In genomic region chr12:3092770-3093169, GRCh38 we compare ENCODE assay signal across 21 cellular contexts. TPM values are rescaled to one million over a fixed set of nuclear protein-coding genes. Genes with fewer than 3 reads are reported as not detected.
DNase-seq lines count a peak whose midpoint lies in the region; ATAC-seq and TF ChIP-seq lines count a peak whose summit lies in the region.
"Had no signal": no experiment of that assay in that cellular context is flagged by ENCODE, and none has a peak within 500 bp of the region (broad histone marks: within the 10 kb centered on the region; RNA-seq: fewer than 3 reads in every experiment).

No MANE protein-coding gene starts in this region.

- H2BK120ac ChIP-seq in H9 (ENCODE audit: low read depth, low read length, poor library complexity, severe bottlenecking): no peak overlapping the region

- H3K4me3 ChIP-seq in heart left ventricle (no peak overlapping the region), testis (no peak overlapping the region), stomach (no peak overlapping the region)
- H3K4me3 ChIP-seq: GM23338 had no signal

- DNase-seq in heart left ventricle (peak in 1 of 5 donors; percentile 47), cardiac septum (ENCODE audit: low spot score) (no peak), H9 (peak; percentile 29), mesothelial cell of epicardium (ENCODE audit: low spot score in 2 of 2, unreplicated experiment in 2 of 2) (no peak), testis (peak; percentile 39), stomach (no peak), NCI-H510A treated with DMSO at 0.1 percent for 48 hours (lab: John Stamatoyannopoulos, UW) (no peak)
- DNase-seq: 8988T; C1 segment of cervical spinal cord; CD8-positive, alpha-beta T cell; DND-41; NCI-H1694; NCI-H2081 treated with DMSO at 0.1 percent for 48 hours; NCI-H446; NCI-H526 treated with DMSO at 0.1 percent for 48 hours; OCI-M1; SHP77 had no signal

- H3K36me3 Mint-ChIP-seq in H9 (ENCODE audit: insufficient read depth in 1 of 3, low read depth in 3 of 3) (peaks cover 6 to 17% (median 7%) of the 10 kb centered on the region in 3 experiments), mesothelial cell of epicardium (peaks cover 10% of the 10 kb centered on the region)
- H3K36me3 Mint-ChIP-seq: CD8-positive, alpha-beta T cell had no signal

- TF ChIP-seq POLR2A in heart left ventricle (IDR thresholded peaks at IDR 0.05) (no peak), testis (IDR thresholded peaks at IDR 0.05) (no peak), stomach (IDR thresholded peaks at IDR 0.05) (no peak)

- H4K20me1 ChIP-seq in H9 (ENCODE audit: control insufficient read depth, insufficient read depth, insufficient read length): no peaks in the 10 kb centered on the region

- no peak overlapping the region for H2BK5ac ChIP-seq in H9 (ENCODE audit: insufficient read length, low read length)

- WGBS in heart left ventricle, 4 donors: 67 to 85% (median 69%) methylated on average over 9 to 10 of the region's 10 CpGs
- WGBS in H9 (ENCODE audit: extremely low coverage, insufficient read length, low lambda C conversion rate): no CpG with 5 or more reads among the region's 10 CpGs
- 61 to 73% methylated on average over 9 to 10 of the region's 10 CpGs for WGBS in testis, 2 donors
- 75 to 91% (median 88%) methylated on average over 8 to 10 of the region's 10 CpGs for WGBS in stomach, 5 donors

- no peak overlapping the region for H2AK5ac ChIP-seq in H9 (ENCODE audit: insufficient read length, low read length)

- H4K91ac ChIP-seq in H9 (ENCODE audit: insufficient read length, low read depth, low read length): no peak overlapping the region

- H3K4me2 ChIP-seq in H9 (ENCODE audit: insufficient read depth, insufficient read length, low read length): no peak overlapping the region
- H3K4me2 ChIP-seq: GM23338 had no signal

- no peaks in the 10 kb centered on the region for H3K9me3 ChIP-seq in heart left ventricle
- H3K9me3 ChIP-seq in H9 (ENCODE audit: control insufficient read depth, low read depth, low read length): no peaks in the 10 kb centered on the region
- H3K9me3 ChIP-seq in testis: no peaks in the 10 kb centered on the region
- no peaks in the 10 kb centered on the region for H3K9me3 ChIP-seq in stomach

- H3K79me2 ChIP-seq in H9 (ENCODE audit: insufficient read depth, low read length): no peaks in the 10 kb centered on the region; the same call in 1 of the 2 replicates

- no peak overlapping the region for H2BK12ac ChIP-seq in H9 (ENCODE audit: insufficient read length, low read depth, low read length)

- no peaks in the 10 kb centered on the region for H3K79me1 ChIP-seq in H9 (ENCODE audit: insufficient read depth, low read depth, low read length, poor library complexity, severe bottlenecking)

- intact Hi-C loops in heart left ventricle (cut with DNase I) (no loop called here), cardiac septum (cut with DNase I) (no loop called here), testis (cut with DNase I; ENCODE audit: low total_unique reads) (no loop called here), stomach (cut with DNase I; ENCODE audit: low total_unique reads) (no loop called here)

- H3K4me1 Mint-ChIP-seq in H9 (peaks cover 31 to 43% of the 10 kb centered on the region in 2 experiments), mesothelial cell of epicardium (peaks cover 25% of the 10 kb centered on the region)

- no peaks in the 10 kb centered on the region for H3K23me2 ChIP-seq in H9 (ENCODE audit: insufficient read length, low read depth, low read length, poor library complexity, severe bottlenecking)

- no peak overlapping the region for H3K9ac ChIP-seq in H9 (ENCODE audit: extremely low read depth, insufficient read length, low read length)

- H3K4me1 ChIP-seq in heart left ventricle: peaks cover 4 to 69% (median 45%) of the 10 kb centered on the region in 12 donors
- H3K4me1 ChIP-seq in H9 (ENCODE audit: insufficient read depth, low read length): no peaks in the 10 kb centered on the region
- H3K4me1 ChIP-seq in testis: peaks cover 23% of the 10 kb centered on the region
- peaks cover 9 to 34% (median 16%) of the 10 kb centered on the region in 4 donors for H3K4me1 ChIP-seq in stomach

- no peak overlapping the region for H2AFZ ChIP-seq in H9 (ENCODE audit: low read length)
- H2AFZ ChIP-seq: GM23338 had no signal

- H3K27me3 Mint-ChIP-seq in H9 (ENCODE audit: low read depth) (no peaks in the 10 kb centered on the region; the same call in 1 of the 2 replicates), mesothelial cell of epicardium (ENCODE audit: low read depth) (no peaks in the 10 kb centered on the region)
- H3K27me3 Mint-ChIP-seq: IgD-negative memory B cell had no signal

- H3K27ac ChIP-seq in heart left ventricle (peak overlapping the region in 11 of 12 donors; percentile 1 to 64 (median 31)), H9 (ENCODE audit: insufficient read length, low read depth, low read length) (no peak overlapping the region), testis (peak overlapping the region in 1 of 2 donors; percentile 21), stomach (no peak overlapping the region)

- H3T11ph ChIP-seq in H9 (ENCODE audit: low read length): no peak overlapping the region

- H3K27ac Mint-ChIP-seq in H9 (no peak overlapping the region), mesothelial cell of epicardium (peak overlapping the region; percentile 21)
- H3K27ac Mint-ChIP-seq: CD8-positive, alpha-beta T cell; GM23338; IgD-negative memory B cell had no signal

- no peak overlapping the region for H2BK20ac ChIP-seq in H9 (ENCODE audit: low read depth, low read length, poor library complexity, severe bottlenecking)

- H3K36me3 ChIP-seq in heart left ventricle: peaks cover 0 to 4% (median 0%) of the 10 kb centered on the region in 9 donors
- H3K36me3 ChIP-seq in testis (ENCODE audit: low read depth, missing control alignments): no peaks in the 10 kb centered on the region
- peaks cover 0 to 11% (median 0%) of the 10 kb centered on the region in 4 donors for H3K36me3 ChIP-seq in stomach

- H2BK15ac ChIP-seq in H9 (ENCODE audit: low read depth, low read length): no peak overlapping the region

- H3K23ac ChIP-seq in H9 (ENCODE audit: insufficient read length, low read depth, low read length): no peak overlapping the region

- TF ChIP-seq CTCF in heart left ventricle (IDR thresholded peaks at IDR 0.05) (no peak), H9 (conservative IDR thresholded peaks at IDR 0.05) (no peak), mesothelial cell of epicardium (IDR thresholded peaks at IDR 0.05; ENCODE audit: unreplicated experiment) (no peak), testis (IDR thresholded peaks at IDR 0.05) (no peak), stomach (IDR thresholded peaks at IDR 0.05) (no peak)

- H3K4me3 Mint-ChIP-seq in H9 (no peak overlapping the region), mesothelial cell of epicardium (no peak overlapping the region)
- H3K4me3 Mint-ChIP-seq: CD8-positive, alpha-beta T cell; GM23338; IgD-negative memory B cell had no signal

- no peak overlapping the region for H3K56ac ChIP-seq in H9 (ENCODE audit: insufficient read length, low read depth, low read length)

- ATAC-seq in heart left ventricle (peak; percentile 10 to 32 (median 25)), GM21381 (IDR thresholded peaks at IDR 0.05; ENCODE audit: unreplicated experiment) (no peak)
- ATAC-seq: CD8-positive, alpha-beta T cell; GM23338; HCT116 had no signal

- H3K27me3 ChIP-seq in heart left ventricle: no peaks in the 10 kb centered on the region
- no peaks in the 10 kb centered on the region for H3K27me3 ChIP-seq in H9 (ENCODE audit: insufficient read depth, low read length)
- H3K27me3 ChIP-seq in testis: no peaks in the 10 kb centered on the region
- no peaks in the 10 kb centered on the region for H3K27me3 ChIP-seq in stomach

- no peak overlapping the region for H3K4ac ChIP-seq in H9 (ENCODE audit: low read depth, low read length)

- no peak overlapping the region for H3K18ac ChIP-seq in H9 (ENCODE audit: insufficient read length, low read depth, low read length)

- H3K14ac ChIP-seq in H9 (ENCODE audit: insufficient read depth, low read length): no peak overlapping the region

- TF ChIP-seq EP300 in stomach (IDR thresholded peaks at IDR 0.05): no peak

- no peak overlapping the region for H4K8ac ChIP-seq in H9 (replicated peaks; ENCODE audit: insufficient read length, low read depth, low read length)

- H3K9me3 Mint-ChIP-seq in H9 (peaks cover 8 to 11% of the 10 kb centered on the region in 2 experiments), mesothelial cell of epicardium (peaks cover 4% of the 10 kb centered on the region)

- H4K5ac ChIP-seq in H9 (ENCODE audit: insufficient read length, low read depth, low read length): no peak overlapping the region

RNA-seq across cellular contexts. Expression of gene TSPAN9, which starts 15.6 kb away (rescaled TPM):
- 100 to 1,000 TPM in 8 of 9 donors, 10 to 100 TPM in 1; 70.0 to 387 (median 158) TPM for total RNA-seq in heart left ventricle
- 100 to 1,000 TPM; 109 to 120 TPM for polyA plus RNA-seq in heart left ventricle
- total RNA-seq in cardiac septum: 299 TPM
- 16.8 and 19.0 TPM in 2 replicates for total RNA-seq in H9 (2021)
- 46.7 to 49.4 TPM (median 48.8 TPM) in 3 replicates for total RNA-seq in mesothelial cell of epicardium
- 10 to 100 TPM; 19.8 to 23.5 TPM for total RNA-seq in testis
- polyA plus RNA-seq in testis (ENCODE audit: insufficient read depth, low read depth, low replicate concordance): 14.2 TPM
- 10 to 100 TPM in 3 of 5 donors, 1 to 10 TPM in 2; 1.4 to 58.3 (median 15.6) TPM for total RNA-seq in stomach
- 1 to 10 TPM; 4.1 to 9.4 (median 6.4) TPM for polyA plus RNA-seq in stomach
- polyA plus RNA-seq: IgD-negative memory B cell had no signal

Comparison
In these comparisons a context has a peak if more than half of its experiments do, and no peak if none do; other contexts are left out.
1. DNase-seq: peak in H9 (single experiment) and testis (single experiment); none in cardiac septum (single experiment), mesothelial cell of epicardium (0 of 2), stomach (single experiment) and NCI-H510A treated with DMSO at 0.1 percent for 48 hours (single experiment).
2. H3K27ac ChIP-seq: peak in heart left ventricle (11 of 12); none in H9 (single experiment) and stomach (0 of 5).